ENCODE assay signal across 26 cellular contexts in genomic region chr1:2638466-2639115, GRCh38. TPM values are rescaled to one million over a fixed set of nuclear protein-coding genes. Genes with fewer than 3 reads are reported as not detected.
DNase-seq lines count a peak whose midpoint lies in the region; ATAC-seq and TF ChIP-seq lines count a peak whose summit lies in the region.
"Had no signal": no experiment of that assay in that cellular context is flagged by ENCODE, and none has a peak within 500 bp of the region (broad histone marks: within the 10 kb centered on the region; RNA-seq: fewer than 3 reads in every experiment).

No MANE protein-coding gene starts in this region.

- H2AFZ ChIP-seq in HCT116 (ENCODE audit: low read depth, low read length, poor library complexity, severe bottlenecking) = no peak overlapping the region
- H2AFZ ChIP-seq: GM23248 had no signal

- no peak overlapping the region for H3K27ac ChIP-seq in HCT116 (ENCODE audit: low read depth, low read length)
- H3K27ac ChIP-seq: adrenal gland, body of pancreas, GM23248, left ventricle myocardium inferior, upper lobe of left lung had no signal

- peaks cover 6 to 26% of the 10 kb centered on the region in 2 experiments; a peak in 3 of 4 replicates for H3K4me1 ChIP-seq in HCT116 (ENCODE audit: control insufficient read depth in 1 of 2, insufficient read depth in 2 of 2, low read length in 2 of 2)

- intact Hi-C loops in HCT116 (cut with micrococcal nuclease) (no loop called here), posterior vena cava (cut with DNase I) (no loop called here)

- no peak for TF ChIP-seq RAD21 in HCT116 (IDR thresholded peaks at IDR 0.05; ENCODE audit: low read depth)

- CTCF ChIA-PET in HCT116 (lab: Charles Lee) = no interaction called here

- no peak overlapping the region for H3K4me2 ChIP-seq in HCT116 (ENCODE audit: low read length)

- peak; percentile 55 for DNase-seq in activated CD8-positive, alpha-beta memory T cell treated with anti-CD3 and anti-CD28 coated beads for 24 hours
- no peak for DNase-seq in activated CD8-positive, alpha-beta memory T cell treated with anti-CD3 and anti-CD28 coated beads, Interleukin-2, amount 50 U/mL, for 4 hours
- no peak for DNase-seq in HCT116 (ENCODE audit: low read depth, low spot score)
- peak; percentile 49 for DNase-seq in islet precursor cell
- peak; percentile 61 for DNase-seq in posterior vena cava (ENCODE audit: low spot score)
- no peak for DNase-seq in activated CD4-positive, CD25-positive, alpha-beta regulatory T cell (lab: John Stamatoyannopoulos, UW)
- no peak for DNase-seq in MG63
- DNase-seq: activated CD8-positive, alpha-beta T cell treated with anti-CD3 and anti-CD28 coated beads, Interleukin-2, amount 10 ng/mL, durations not matched to agents 7 days and 5 days; activated effector memory CD4-positive, alpha-beta T cell treated with anti-CD3 and anti-CD28 coated beads, Interleukin-2, amount 50 U/mL, for 16 hours; body of pancreas; dermis blood vessel endothelial cell; GM23248; Kasumi-1; left ventricle myocardium inferior; NCI-H1417 treated with DMSO at 0.1 percent for 48 hours; NCI-H2081; NCI-H226; NCI-H69; PC-3; Right ventricle myocardium superior had no signal

- H3K27me3 ChIP-seq in HCT116 (ENCODE audit: insufficient read depth, low read length) (no peaks in the 10 kb centered on the region), MG63 (peaks cover 9% of the 10 kb centered on the region; the same call in 1 of the 2 replicates)
- H3K27me3 ChIP-seq: body of pancreas had no signal

- TF ChIP-seq CTCF in HCT116 (IDR thresholded peaks at IDR 0.05 in 2 of 3, conservative IDR thresholded peaks at IDR 0.05 in 1 of 3; ENCODE audit: borderline replicate concordance in 1 of 3, insufficient read depth in 1 of 3, low read depth in 2 of 3, low read length in 2 of 3) = no peak

- no TSS peak for BruUV-seq in HCT116 (replicated peaks; lab: Mats Ljungman, UMichigan)

- H3K4me3 ChIP-seq in HCT116 (replicated peaks in 1 of 2; ENCODE audit: low read depth in 1 of 2, low read length in 2 of 2) (no peak overlapping the region), MG63 (no peak overlapping the region)
- H3K4me3 ChIP-seq: adrenal gland, body of pancreas, GM23248, left ventricle myocardium inferior, upper lobe of left lung had no signal

- peaks cover 13% of the 10 kb centered on the region; the same call in 1 of the 2 replicates for H3K79me2 ChIP-seq in HCT116 (ENCODE audit: insufficient read depth, low read length)

- no peaks in the 10 kb centered on the region for H4K20me1 ChIP-seq in HCT116 (ENCODE audit: insufficient read depth)

- TF ChIP-seq POLR2A in HCT116 (IDR thresholded peaks at IDR 0.05; ENCODE audit: borderline replicate concordance, extremely low read depth, insufficient read depth, insufficient read length) = no peak

- H3K36me3 ChIP-seq in HCT116 (ENCODE audit: control insufficient read depth in 1 of 2, insufficient read depth in 2 of 2, low read length in 2 of 2) = no peaks in the 10 kb centered on the region
- H3K36me3 ChIP-seq in MG63 = no peaks in the 10 kb centered on the region
- H3K36me3 ChIP-seq: adrenal gland, left ventricle myocardium inferior, upper lobe of left lung had no signal

- POLR2A ChIA-PET in HCT116 (lab: Charles Lee) = no interaction called here

- no peak overlapping the region for H3K9ac ChIP-seq in HCT116 (ENCODE audit: low read length)
- H3K9ac ChIP-seq: GM23248 had no signal

- RAD21 ChIA-PET in HCT116 (lab: Charles Lee; ENCODE audit: low non-redundant PET in 1 of 2, low total read pairs in 2 of 2, uncharacterized antibody in 2 of 2, unreplicated experiment in 2 of 2) = no interaction called here

- H3K9me3 ChIP-seq in HCT116 (ENCODE audit: control insufficient read depth in 1 of 2, insufficient read depth in 1 of 2, low read depth in 1 of 2, low read length in 2 of 2) (peaks cover 0 to 6% of the 10 kb centered on the region in 2 experiments; a peak in 2 of 4 replicates), MG63 (no peaks in the 10 kb centered on the region)

- ATAC-seq in HCT116 = no peak
- ATAC-seq in HG02623 (IDR thresholded peaks at IDR 0.05; ENCODE audit: unreplicated experiment) = no peak
- ATAC-seq: activated CD8-positive, alpha-beta T cell treated with anti-CD3 and anti-CD28 coated beads, Interleukin-2, amount 10 ng/mL, durations not matched to agents 7 days and 5 days; body of pancreas; PC-3; SK-N-SH treated with all-trans-retinoic acid at 6 μM for 48 hours; stimulated activated memory B cell treated with anti-CD40 and anti-IgM and Interleukin-4, amounts not matched to agents 10 μg/mL and 1 μg/mL and 100 μg/mL, for 72 hours had no signal

- no peaks in the 10 kb centered on the region for H3K9me2 ChIP-seq in HCT116 (ENCODE audit: insufficient read depth)

TF ChIP-seq in HCT116, 20 proteins besides CTCF, POLR2A, EP300 and RAD21:
- TF ChIP-seq POLR2AphosphoS5 (IDR thresholded peaks at IDR 0.05; ENCODE audit: low read depth, low read length) (peak; percentile 24), EGR1 (IDR thresholded peaks at IDR 0.05; ENCODE audit: low read depth) (no peak)

RNA-seq across cellular contexts. Expression of gene MMEL1, which starts 5.8 kb away (rescaled TPM):
- total RNA-seq in HCT116 (2021; ENCODE audit: unreplicated experiment) = 2.7 TPM
- polyA plus RNA-seq in HCT116 (2012) = 3.0 and 8.1 TPM in 2 replicates
- 1 to 10 TPM in 1 of 2 donors, under 1 TPM in 1; 0.57 to 1.8 TPM for total RNA-seq in posterior vena cava
- not detected in 2 replicates for total RNA-seq in MG63 (2014; rRNA removed; shearing (Covaris generic); ENCODE audit: low replicate concordance)
- total RNA-seq: A172, body of pancreas, GM23248, PC-3 had no signal
- polyA plus RNA-seq: GM23248 had no signal

RNA-seq across cellular contexts. Expression of gene PRXL2B, which starts 52.0 kb away (rescaled TPM):
- total RNA-seq in HCT116 (2021; ENCODE audit: unreplicated experiment) (32.2 TPM), posterior vena cava (10 to 100 TPM; 11.4 to 12.2 TPM)
- 17.5 and 17.8 TPM in 2 replicates for polyA plus RNA-seq in HCT116 (2012)
- total RNA-seq in MG63 (2014; rRNA removed; shearing (Covaris generic); ENCODE audit: low replicate concordance) = 9.6 and 12.3 TPM in 2 replicates

Comparison
In these comparisons a context has a peak if more than half of its experiments do, and no peak if none do; other contexts are left out.
1. DNase-seq: peak in activated CD8-positive, alpha-beta memory T cell treated with anti-CD3 and anti-CD28 coated beads for 24 hours (single experiment), islet precursor cell (single experiment) and posterior vena cava (single experiment); none in activated CD8-positive, alpha-beta memory T cell treated with anti-CD3 and anti-CD28 coated beads, Interleukin-2, amount 50 U/mL, for 4 hours (single experiment), HCT116 (single experiment), activated CD4-positive, CD25-positive, alpha-beta regulatory T cell (0 of 4) and MG63 (single experiment).